Comparison of ENCODE assay signal across 1 cellular context in genomic region chr2:176125215-176126054, GRCh38.
TF ChIP-seq lines count a peak whose summit lies in the region.

No MANE protein-coding gene starts in this region.

TF ChIP-seq in H1, 55 proteins besides CTCF, POLR2A, EP300 and RAD21:
- no peak for TF ChIP-seq RBBP5 (IDR thresholded peaks at IDR 0.05; ENCODE audit: borderline replicate concordance, low read depth, low read length)
- peak; percentile 58 for TF ChIP-seq RNF2 (IDR thresholded peaks at IDR 0.05; ENCODE audit: borderline replicate concordance, low read depth, low read length, missing control alignments, poor library complexity, severe bottlenecking)
- TF ChIP-seq SP1 (IDR thresholded peaks at IDR 0.05; ENCODE audit: low read depth, low read length), result no peak
